ENCODE assay signal across 8 cellular contexts in genomic region chr11:72102631-72102945, GRCh38. TPM values are rescaled to one million over a fixed set of nuclear protein-coding genes. Genes with fewer than 3 reads are reported as not detected.
DNase-seq lines count a peak whose midpoint lies in the region; ATAC-seq and TF ChIP-seq lines count a peak whose summit lies in the region.

No MANE protein-coding gene starts in this region.

- peak; percentile 1 for ATAC-seq in activated B cell treated with CpG ODN at 0.5 μM for 24 hours (ENCODE audit: low read depth)
- ATAC-seq in stimulated activated naive B cell treated with anti-CD40 and anti-IgM and Interleukin-4, amounts not matched to agents 10 μg/mL and 1 μg/mL and 100 μg/mL, for 72 hours (replicated peaks), result no peak
- no peak for ATAC-seq in GM21390 (IDR thresholded peaks at IDR 0.05; ENCODE audit: unreplicated experiment)

- no peak for TF ChIP-seq CTCF in activated B cell treated with CpG ODN at 0.5 μM for 24 hours (IDR thresholded peaks at IDR 0.05)
- no peak for TF ChIP-seq CTCF in hepatocyte (IDR thresholded peaks at IDR 0.05; ENCODE audit: poor library complexity)

- H3K4me1 ChIP-seq in HAP-1 (peaks cover 10% of the 10 kb centered on the region), hepatocyte (ENCODE audit: insufficient read depth) (peaks cover 22% of the 10 kb centered on the region)

- DNase-seq in HAP-1 (ENCODE audit: low spot score in 2 of 2) (no peak), activated B cell treated with CpG ODN at 0.5 μM for 24 hours (no peak), hepatocyte (ENCODE audit: low spot score) (no peak), H4 (ENCODE audit: low spot score) (no peak), putamen (ENCODE audit: low spot score) (no peak), germinal center (ENCODE audit: low spot score) (no peak)
- no peak for DNase-seq in stimulated activated naive B cell treated with anti-CD40 and anti-IgM and Interleukin-4, amounts not matched to agents 10 μg/mL and 1 μg/mL and 100 μg/mL, for 72 hours

- no peaks in the 10 kb centered on the region for H4K20me1 ChIP-seq in hepatocyte (ENCODE audit: insufficient read depth, poor library complexity, severe bottlenecking)

- H3K4me1 Mint-ChIP-seq in activated B cell treated with CpG ODN at 0.5 μM for 24 hours, result peaks cover 46% of the 10 kb centered on the region
- H3K4me1 Mint-ChIP-seq in stimulated activated naive B cell treated with anti-CD40 and anti-IgM and Interleukin-4, amounts not matched to agents 10 μg/mL and 1 μg/mL and 100 μg/mL, for 72 hours, result peaks cover 37 to 63% of the 10 kb centered on the region in 2 donors

- no peaks in the 10 kb centered on the region for H3K9me2 ChIP-seq in hepatocyte (replicated peaks; ENCODE audit: insufficient read depth)

- H3K9me3 ChIP-seq in HAP-1 (no peaks in the 10 kb centered on the region), hepatocyte (ENCODE audit: low read depth) (no peaks in the 10 kb centered on the region)

- H3K79me2 ChIP-seq in hepatocyte, result peaks cover 37% of the 10 kb centered on the region

- CTCF ChIA-PET in activated B cell treated with CpG ODN at 0.5 μM for 24 hours (lab: Charles Lee), result interaction anchor here (2.3 to 5.0 kb wide), 2 partner anchors 12 to 77 kb away, joined by 15 to 22 read pairs; no protein-coding TSS in a partner anchor

- no peaks in the 10 kb centered on the region for H3K27me3 Mint-ChIP-seq in activated B cell treated with CpG ODN at 0.5 μM for 24 hours
- no peaks in the 10 kb centered on the region for H3K27me3 Mint-ChIP-seq in stimulated activated naive B cell treated with anti-CD40 and anti-IgM and Interleukin-4, amounts not matched to agents 10 μg/mL and 1 μg/mL and 100 μg/mL, for 72 hours

- H3K4me3 ChIP-seq in HAP-1 (peak overlapping the region; percentile 99), hepatocyte (peak overlapping the region; percentile 81)

- peak overlapping the region; percentile 96 for H3K4me3 Mint-ChIP-seq in activated B cell treated with CpG ODN at 0.5 μM for 24 hours
- H3K4me3 Mint-ChIP-seq in stimulated activated naive B cell treated with anti-CD40 and anti-IgM and Interleukin-4, amounts not matched to agents 10 μg/mL and 1 μg/mL and 100 μg/mL, for 72 hours, result peak overlapping the region; percentile 86 to 93

- H3K9me3 Mint-ChIP-seq in activated B cell treated with CpG ODN at 0.5 μM for 24 hours, result no peaks in the 10 kb centered on the region
- peaks cover 4 to 8% of the 10 kb centered on the region in 2 donors for H3K9me3 Mint-ChIP-seq in stimulated activated naive B cell treated with anti-CD40 and anti-IgM and Interleukin-4, amounts not matched to agents 10 μg/mL and 1 μg/mL and 100 μg/mL, for 72 hours

- peak overlapping the region; percentile 93 for H3K27ac Mint-ChIP-seq in activated B cell treated with CpG ODN at 0.5 μM for 24 hours
- H3K27ac Mint-ChIP-seq in stimulated activated naive B cell treated with anti-CD40 and anti-IgM and Interleukin-4, amounts not matched to agents 10 μg/mL and 1 μg/mL and 100 μg/mL, for 72 hours, result peak overlapping the region; percentile 95

- in situ Hi-C loops in HAP-1 (cut with MboI; ENCODE audit: low sequenced_read_pairs), result no loop called here

- 7% methylated on average over 9 of the region's 9 CpGs for WGBS in hepatocyte (ENCODE audit: low lambda C conversion rate, missing lambda C conversion rate)

- H3K27ac ChIP-seq in hepatocyte, result peak overlapping the region; percentile 97

- H2AFZ ChIP-seq in hepatocyte, result peak overlapping the region; percentile 53

- POLR2A ChIA-PET in activated B cell treated with CpG ODN at 0.5 μM for 24 hours (lab: Charles Lee), result interaction anchor here (0.6 to 4.9 kb wide), 5 partner anchors 10 to 175 kb away, joined by 3 to 31 read pairs (median 7); partner anchors contain the start of genes ANAPC15, RNF121 and XNDC1N

- H3K36me3 Mint-ChIP-seq in activated B cell treated with CpG ODN at 0.5 μM for 24 hours (ENCODE audit: low read depth), result peaks cover 54% of the 10 kb centered on the region
- peaks cover 56 to 73% of the 10 kb centered on the region in 2 donors for H3K36me3 Mint-ChIP-seq in stimulated activated naive B cell treated with anti-CD40 and anti-IgM and Interleukin-4, amounts not matched to agents 10 μg/mL and 1 μg/mL and 100 μg/mL, for 72 hours

- no peaks in the 10 kb centered on the region for H3K27me3 ChIP-seq in HAP-1 (ENCODE audit: low read depth)
- H3K27me3 ChIP-seq in hepatocyte, result no peaks in the 10 kb centered on the region

- peak overlapping the region; percentile 88 for H3K4me2 ChIP-seq in hepatocyte

- H3K36me3 ChIP-seq in HAP-1 (replicated peaks) (peaks cover 33% of the 10 kb centered on the region), hepatocyte (replicated peaks; ENCODE audit: insufficient read depth, low read depth) (no peaks in the 10 kb centered on the region)

- intact Hi-C loops in activated B cell treated with CpG ODN at 0.5 μM for 24 hours (cut with micrococcal nuclease), result loop anchor here (2.0 kb wide), 2 partner anchors 62 to 120 kb away; no protein-coding TSS in a partner anchor

RNA-seq across cellular contexts. Expression of gene LAMTOR1, which starts 0.5 kb away (rescaled TPM):
- total RNA-seq in activated B cell treated with CpG ODN at 0.5 μM for 24 hours, result 87.2 and 87.6 TPM in 2 replicates
- 109 and 147 TPM in 2 replicates for total RNA-seq in hepatocyte
- polyA plus RNA-seq in hepatocyte, result 164 and 181 TPM in 2 replicates
- total RNA-seq in H4 (2014; rRNA removed; shearing (Covaris generic)), result 94.0 and 110 TPM in 2 replicates

RNA-seq across cellular contexts. Expression of gene TOMT, which starts 3.1 kb away (rescaled TPM):
- not detected in 2 replicates for total RNA-seq in activated B cell treated with CpG ODN at 0.5 μM for 24 hours
- not detected in 2 replicates for total RNA-seq in hepatocyte
- polyA plus RNA-seq in hepatocyte, result not detected in 2 replicates
- not detected in 2 replicates for total RNA-seq in H4 (2014; rRNA removed; shearing (Covaris generic))

RNA-seq across cellular contexts. Expression of gene ANAPC15, which starts 9.9 kb away (rescaled TPM):
- total RNA-seq in activated B cell treated with CpG ODN at 0.5 μM for 24 hours (44.4 and 56.3 TPM in 2 replicates), hepatocyte (17.6 and 21.6 TPM in 2 replicates)
- polyA plus RNA-seq in hepatocyte, result 42.5 and 43.7 TPM in 2 replicates
- 70.4 and 74.9 TPM in 2 replicates for total RNA-seq in H4 (2014; rRNA removed; shearing (Covaris generic))

RNA-seq across cellular contexts. Expression of gene LRRC51, which starts 21.9 kb away (rescaled TPM):
- 4.1 and 4.5 TPM in 2 replicates for total RNA-seq in activated B cell treated with CpG ODN at 0.5 μM for 24 hours
- total RNA-seq in hepatocyte, result 2.1 and 4.5 TPM in 2 replicates
- 3.7 and 7.8 TPM in 2 replicates for polyA plus RNA-seq in hepatocyte
- total RNA-seq in H4 (2014; rRNA removed; shearing (Covaris generic)), result 3.9 and 9.3 TPM in 2 replicates

RNA-seq across cellular contexts. Expression of gene NUMA1, which starts 22.2 kb away (rescaled TPM):
- total RNA-seq in activated B cell treated with CpG ODN at 0.5 μM for 24 hours, result 146 and 163 TPM in 2 replicates
- total RNA-seq in hepatocyte, result 129 and 140 TPM in 2 replicates
- polyA plus RNA-seq in hepatocyte, result 103 and 116 TPM in 2 replicates
- 67.5 and 71.5 TPM in 2 replicates for total RNA-seq in H4 (2014; rRNA removed; shearing (Covaris generic))
